ENCODE assay signal across 8 cellular contexts in the genomic region with DNA sequence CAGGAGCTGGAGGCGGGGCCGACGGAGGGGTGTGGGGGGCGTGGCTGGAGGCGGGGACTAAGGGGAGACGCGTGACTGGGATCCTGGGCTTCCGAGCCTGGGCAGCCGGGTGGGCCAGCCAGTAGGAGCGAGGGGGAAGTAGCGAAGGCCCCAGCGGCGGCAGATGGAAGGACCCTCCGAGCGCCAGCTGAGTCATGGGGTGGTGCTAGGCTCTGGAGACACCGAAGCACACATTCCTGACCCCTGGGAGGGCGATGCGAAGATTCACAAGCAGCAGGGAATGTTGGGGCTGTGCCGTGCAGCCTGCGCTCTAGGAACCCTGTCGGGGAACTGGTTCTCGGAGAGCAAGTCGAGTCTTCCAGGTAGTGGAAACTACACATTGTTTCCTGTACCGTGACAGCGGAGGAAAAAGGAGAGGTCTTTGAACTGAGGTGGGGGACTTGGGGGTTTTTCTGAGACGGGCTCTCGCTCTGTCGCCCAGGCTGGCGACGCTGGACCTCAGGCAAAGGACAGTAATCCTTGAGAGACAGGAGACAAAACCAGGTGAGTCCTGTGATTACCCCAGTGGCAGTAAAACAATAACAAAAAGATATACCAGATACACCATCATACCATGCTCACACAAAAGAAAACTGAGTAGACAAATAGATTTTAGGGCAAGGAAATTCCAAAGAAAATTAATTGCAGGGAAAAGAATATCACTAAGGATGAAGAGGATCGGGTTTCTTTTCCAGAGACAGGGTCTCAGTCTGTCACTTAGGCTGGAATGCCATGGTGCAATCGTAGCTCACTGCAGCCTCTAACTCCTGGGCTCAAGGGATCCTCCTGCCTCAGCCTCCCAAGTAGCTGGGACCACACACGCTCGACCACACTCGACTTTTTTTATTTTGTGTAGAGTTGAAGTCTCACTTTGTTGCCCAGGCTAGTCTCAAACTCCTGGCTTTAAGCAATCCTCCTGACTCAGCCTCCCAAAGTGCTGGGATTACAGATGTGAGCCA. TPM values are rescaled to one million over a fixed set of nuclear protein-coding genes. Genes with fewer than 3 reads are reported as not detected.
DNase-seq lines count a peak whose midpoint lies in the region; ATAC-seq and TF ChIP-seq lines count a peak whose summit lies in the region.

No MANE protein-coding gene starts in this region.

- POLR2A ChIA-PET in IMR-90 (lab: Charles Lee; ENCODE audit: unreplicated experiment) = interaction anchor here (1.2 to 1.3 kb wide), 2 partner anchors 67 to 99 kb away, joined by 4 read pairs; no protein-coding TSS in a partner anchor
- POLR2A ChIA-PET in activated naive CD8-positive, alpha-beta T cell treated with anti-CD3 and anti-CD28 coated beads, Interleukin-2, amount 10 ng/mL, durations not matched to agents 7 days and 5 days (lab: Charles Lee) = interaction anchor here (0.6 to 2.1 kb wide), 19 partner anchors 13 to 760 kb away, joined by 3 to 18 read pairs (median 4); a partner anchor contains a TSS

- CTCF ChIA-PET in IMR-90 (lab: Yijun Ruan, JAX) = interaction anchor here (0.7 kb wide), 1 partner anchor 15 kb away, joined by 4 read pairs; no protein-coding TSS in a partner anchor

- intact Hi-C loops in IMR-90 (cut with micrococcal nuclease) = loop anchor here (2.0 to 5.0 kb wide), 3 partner anchors 49 to 569 kb away; a partner anchor contains a TSS

- WGBS in IMR-90 (ENCODE audit: extremely low coverage in 2 of 2, insufficient read length in 1 of 2), 2 experiments = 3% methylated on average over 16 of the region's 35 CpGs; no CpG with 5 or more reads in 1 of the 2 experiments
- 14 to 28% methylated on average over 17 to 35 of the region's 35 CpGs for WGBS in upper lobe of left lung, 2 donors

- H2BK20ac ChIP-seq in IMR-90 (ENCODE audit: low read depth, low read length) = peak overlapping the region; percentile 69

- H3K4me1 ChIP-seq in IMR-90 (ENCODE audit: control insufficient read depth, insufficient read depth, low read length) (peaks cover 2% of the 10 kb centered on the region), upper lobe of left lung (peaks cover 24 to 43% (median 36%) of the 10 kb centered on the region in 4 donors)

- H3K9me3 ChIP-seq in IMR-90 (ENCODE audit: control insufficient read depth, insufficient read depth, low read length) = peaks cover 2% of the 10 kb centered on the region; the same call in 1 of the 2 replicates
- H3K9me3 ChIP-seq in upper lobe of left lung = no peaks in the 10 kb centered on the region

- H2AK5ac ChIP-seq in IMR-90 (ENCODE audit: low read depth, low read length) = peak overlapping the region; percentile 59; the same call in 1 of the 2 replicates

- no peak for TF ChIP-seq EP300 in upper lobe of left lung (IDR thresholded peaks at IDR 0.05)

- no peaks in the 10 kb centered on the region for H3K36me3 ChIP-seq in IMR-90 (ENCODE audit: control insufficient read depth, insufficient read depth, low read length)
- peaks cover 0 to 3% (median 0%) of the 10 kb centered on the region in 4 donors for H3K36me3 ChIP-seq in upper lobe of left lung

- H3K79me1 ChIP-seq in IMR-90 (ENCODE audit: low read depth in 1 of 2, low read length in 2 of 2) = peaks cover 13 to 41% of the 10 kb centered on the region in 2 experiments; a peak in 3 of 4 replicates

- peak overlapping the region; percentile 96 for H3K23ac ChIP-seq in IMR-90 (ENCODE audit: low read depth, low read length)

- H2BK15ac ChIP-seq in IMR-90 (ENCODE audit: low read depth, low read length) = peak overlapping the region; percentile 3; the same call in 1 of the 3 replicates

- dilution Hi-C loops in IMR-90 (cut with HindIII; ENCODE audit: low sequenced_read_pairs, unreplicated experiment) = no loop called here

- ATAC-seq in GM21515 (IDR thresholded peaks at IDR 0.05; ENCODE audit: unreplicated experiment) (peak; percentile 59), IMR-90 (ENCODE audit: low read depth) (peak; percentile 84; the same call in 1 of the 2 replicates), upper lobe of left lung (ENCODE audit: low FRiP score in 2 of 2) (no peak)
- ATAC-seq in activated naive CD8-positive, alpha-beta T cell treated with anti-CD3 and anti-CD28 coated beads, Interleukin-2, amount 10 ng/mL, durations not matched to agents 7 days and 5 days (ENCODE audit: low read depth) = no peak

- peak overlapping the region; percentile 61 for H2BK5ac ChIP-seq in IMR-90 (ENCODE audit: low read depth, low read length, poor library complexity, severe bottlenecking)

- H3K4me3 ChIP-seq in IMR-90 (ENCODE audit: insufficient read depth, low read depth, low read length) (peak overlapping the region; percentile 48), upper lobe of left lung (peak overlapping the region; percentile 34 to 90 (median 86))

- TF ChIP-seq CTCF in GM12872 (IDR thresholded peaks at IDR 0.05; ENCODE audit: insufficient read depth, low read depth, low read length) = peak; percentile 23; the same call in 1 of the 3 replicates
- TF ChIP-seq CTCF in IMR-90 (conservative IDR thresholded peaks at IDR 0.05; ENCODE audit: low read depth, low read length) = peak; percentile 33; the same call in 1 of the 2 replicates
- TF ChIP-seq CTCF in upper lobe of left lung (IDR thresholded peaks at IDR 0.05) = peak; percentile 19 to 81 (median 48)

- H2AK9ac ChIP-seq in IMR-90 (replicated peaks; ENCODE audit: low read depth, low read length, poor library complexity) = peak overlapping the region; percentile 60

- H3K56ac ChIP-seq in IMR-90 (ENCODE audit: extremely low read depth, insufficient read depth, low read length) = peak overlapping the region; percentile 91

- peak; percentile 24; the same call in 1 of the 2 replicates for TF ChIP-seq RAD21 in IMR-90 (IDR thresholded peaks at IDR 0.05; ENCODE audit: low read length)

- DNase-seq in IMR-90 = no peak
- DNase-seq in activated naive CD8-positive, alpha-beta T cell treated with anti-CD3 and anti-CD28 coated beads, Interleukin-2, amount 10 ng/mL, durations not matched to agents 7 days and 5 days = no peak
- DNase-seq in upper lobe of left lung = no peak
- no peak for DNase-seq in A172 (ENCODE audit: low spot score)
- DNase-seq in SHP77 (lab: John Stamatoyannopoulos, UW) = no peak

- H2BK120ac ChIP-seq in IMR-90 (ENCODE audit: low read depth, low read length) = peak overlapping the region; percentile 84

- H3K9me3 Mint-ChIP-seq in activated naive CD8-positive, alpha-beta T cell treated with anti-CD3 and anti-CD28 coated beads, Interleukin-2, amount 10 ng/mL, durations not matched to agents 7 days and 5 days = no peaks in the 10 kb centered on the region

- H4K5ac ChIP-seq in IMR-90 (ENCODE audit: low read depth, low read length) = peak overlapping the region; percentile 18

- H3K18ac ChIP-seq in IMR-90 (ENCODE audit: low read depth, low read length) = peak overlapping the region; percentile 5

- TF ChIP-seq POLR2A in IMR-90 (IDR thresholded peaks at IDR 0.05; ENCODE audit: low read depth, low read length) (peak; percentile 83), upper lobe of left lung (IDR thresholded peaks at IDR 0.05) (peak in 2 of 4 donors; percentile 43 to 59)

- peak overlapping the region; percentile 64 for H3K4me2 ChIP-seq in IMR-90 (ENCODE audit: low read depth, low read length)

- in situ Hi-C loops in IMR-90 (cut with MboI; ENCODE audit: low sequenced_read_pairs) = loop anchor here (10.0 kb wide), 2 partner anchors 57 to 567 kb away; a partner anchor contains a TSS

- H3K27me3 Mint-ChIP-seq in activated naive CD8-positive, alpha-beta T cell treated with anti-CD3 and anti-CD28 coated beads, Interleukin-2, amount 10 ng/mL, durations not matched to agents 7 days and 5 days = peaks cover 6% of the 10 kb centered on the region

- H3K14ac ChIP-seq in IMR-90 (replicated peaks; ENCODE audit: low read depth, low read length) = peak overlapping the region; percentile 96

- H4K20me1 ChIP-seq in IMR-90 (ENCODE audit: insufficient read depth, low read length) = peaks cover 32% of the 10 kb centered on the region

- H3K27ac Mint-ChIP-seq in activated naive CD8-positive, alpha-beta T cell treated with anti-CD3 and anti-CD28 coated beads, Interleukin-2, amount 10 ng/mL, durations not matched to agents 7 days and 5 days = peak overlapping the region; percentile 87

- H4K8ac ChIP-seq in IMR-90 (ENCODE audit: low read depth in 2 of 2, low read length in 2 of 2) = peak overlapping the region in 1 of 2 experiments; percentile 85

- H3K9me1 ChIP-seq in IMR-90 (ENCODE audit: insufficient read depth, low read length) = peaks cover 14% of the 10 kb centered on the region

- H3K4ac ChIP-seq in IMR-90 (ENCODE audit: low read depth, low read length) = peak overlapping the region; percentile 71

- H3K4me1 Mint-ChIP-seq in activated naive CD8-positive, alpha-beta T cell treated with anti-CD3 and anti-CD28 coated beads, Interleukin-2, amount 10 ng/mL, durations not matched to agents 7 days and 5 days = peaks cover 27% of the 10 kb centered on the region

- H3K36me3 Mint-ChIP-seq in activated naive CD8-positive, alpha-beta T cell treated with anti-CD3 and anti-CD28 coated beads, Interleukin-2, amount 10 ng/mL, durations not matched to agents 7 days and 5 days = peaks cover 9% of the 10 kb centered on the region

- peak overlapping the region; percentile 94 for H2AFZ ChIP-seq in IMR-90 (replicated peaks; ENCODE audit: low read length, poor library complexity)

- H4K91ac ChIP-seq in IMR-90 (ENCODE audit: insufficient read depth, low read depth, low read length) = peak overlapping the region; percentile 84; the same call in 1 of the 2 replicates

- H3K9ac ChIP-seq in IMR-90 (ENCODE audit: low read depth, low read length) = peak overlapping the region; percentile 69

- peak overlapping the region; percentile 95 for H3K4me3 Mint-ChIP-seq in activated naive CD8-positive, alpha-beta T cell treated with anti-CD3 and anti-CD28 coated beads, Interleukin-2, amount 10 ng/mL, durations not matched to agents 7 days and 5 days

- no peaks in the 10 kb centered on the region for H3K27me3 ChIP-seq in IMR-90 (ENCODE audit: control insufficient read depth, insufficient read depth, low read length)
- no peaks in the 10 kb centered on the region for H3K27me3 ChIP-seq in layer of hippocampus (ENCODE audit: control insufficient read depth, insufficient read depth, low read length)
- H3K27me3 ChIP-seq in upper lobe of left lung = no peaks in the 10 kb centered on the region

- H3K27ac ChIP-seq in IMR-90 (ENCODE audit: insufficient read depth, low read length) (peak overlapping the region; percentile 75), layer of hippocampus (ENCODE audit: low read depth, low read length) (peak overlapping the region; percentile 90), upper lobe of left lung (peak overlapping the region; percentile 86 to 100 (median 98))

- no TSS peak for BruUV-seq in IMR-90 (replicated peaks; lab: Mats Ljungman, UMichigan)

RNA-seq across cellular contexts. Expression of a gene that starts 0.8 kb away (rescaled TPM):
- total RNA-seq in IMR-90 (2012; rRNA removed) (37.6 and 65.5 TPM in 2 replicates), upper lobe of left lung (10 to 100 TPM; 31.3 to 55.6 (median 38.3) TPM)
- 24.8 and 26.9 TPM in 2 replicates for polyA plus RNA-seq in IMR-90 (2012; rRNA removed)
- 8.9 and 15.8 TPM in 2 replicates for polyA plus RNA-seq in IMR-90 (2012; cell fraction: cytosol; rRNA removed)
- 8.0 and 24.0 TPM in 2 replicates for polyA plus RNA-seq in IMR-90 (2012; cell fraction: nucleus; rRNA removed; ENCODE audit: low replicate concordance)
- total RNA-seq in activated naive CD8-positive, alpha-beta T cell treated with anti-CD3 and anti-CD28 coated beads, Interleukin-2, amount 10 ng/mL, durations not matched to agents 7 days and 5 days = 10 to 100 TPM; 38.3 to 40.3 TPM
- total RNA-seq in A172 (2014; rRNA removed; shearing (Covaris generic)) = 94.3 and 98.5 TPM in 2 replicates

RNA-seq across cellular contexts. Expression of a gene that starts 29.9 kb away (rescaled TPM):
- total RNA-seq in IMR-90 (2012; rRNA removed) = 1.8 and 2.2 TPM in 2 replicates
- 10.1 and 11.1 TPM in 2 replicates for polyA plus RNA-seq in IMR-90 (2012; rRNA removed)
- 3.7 and 4.4 TPM in 2 replicates for polyA plus RNA-seq in IMR-90 (2012; cell fraction: cytosol; rRNA removed)
- polyA plus RNA-seq in IMR-90 (2012; cell fraction: nucleus; rRNA removed; ENCODE audit: low replicate concordance) = 42.2 and 105 TPM in 2 replicates
- 1 to 10 TPM; 5.5 to 6.6 TPM for total RNA-seq in activated naive CD8-positive, alpha-beta T cell treated with anti-CD3 and anti-CD28 coated beads, Interleukin-2, amount 10 ng/mL, durations not matched to agents 7 days and 5 days
- total RNA-seq in upper lobe of left lung = 10 to 100 TPM in 2 of 6 donors, 1 to 10 TPM in 4; 2.6 to 16.5 (median 4.7) TPM
- total RNA-seq in A172 (2014; rRNA removed; shearing (Covaris generic)) = 5.7 and 20.0 TPM in 2 replicates

Comparison
In these comparisons a context has a peak if more than half of its experiments do, and no peak if none do; other contexts are left out.
1. ATAC-seq: peak in GM21515 (single experiment) and IMR-90 (single experiment); none in activated naive CD8-positive, alpha-beta T cell treated with anti-CD3 and anti-CD28 coated beads, Interleukin-2, amount 10 ng/mL, durations not matched to agents 7 days and 5 days (single experiment) and upper lobe of left lung (0 of 2).
2. Peak in every context shown above with its lines, with median percentiles within 50 percentile points of each other: CTCF ChIP-seq and H3K27ac ChIP-seq.